Comparison of ENCODE assay signal across 8 cellular contexts in the genomic region with DNA sequence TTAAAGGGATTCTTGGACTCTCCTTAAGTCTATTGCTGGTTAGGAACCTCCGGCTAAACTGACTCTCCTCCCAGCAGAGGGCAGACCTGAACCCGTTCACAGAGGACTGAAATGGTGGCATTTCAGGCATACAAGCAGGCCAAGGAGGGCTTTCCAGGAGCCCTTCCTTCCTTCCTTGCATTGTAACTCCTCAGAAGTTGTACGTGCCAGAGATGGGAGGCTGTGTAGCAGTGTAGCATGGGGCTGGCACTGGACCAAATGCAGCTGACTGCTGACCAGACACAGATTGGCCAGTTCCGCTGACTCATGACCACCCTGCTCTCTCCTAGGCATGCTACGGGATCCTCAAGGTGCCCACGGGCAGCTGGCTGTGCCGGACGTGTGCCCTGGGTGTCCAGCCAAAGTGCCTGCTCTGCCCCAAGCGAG. TPM values are rescaled to one million over a fixed set of nuclear protein-coding genes. Genes with fewer than 3 reads are reported as not detected.
DNase-seq lines count a peak whose midpoint lies in the region; ATAC-seq and TF ChIP-seq lines count a peak whose summit lies in the region.

No MANE protein-coding gene starts in this region.

- H2AFZ ChIP-seq in mammary epithelial cell (ENCODE audit: low read depth, low read length) = no peak overlapping the region

- 88% methylated on average over 9 of the region's 9 CpGs for WGBS in mammary epithelial cell (ENCODE audit: low coverage, missing lambda C conversion rate)
- 67% methylated on average over 8 of the region's 9 CpGs for WGBS in suprapubic skin

- H3K9ac ChIP-seq in HUES48 (ENCODE audit: low read depth, low read length) (no peak overlapping the region), mammary epithelial cell (ENCODE audit: insufficient read depth, low read length) (no peak overlapping the region)

- H3K27me3 Mint-ChIP-seq in Calu3 (ENCODE audit: unreplicated experiment) = no peaks in the 10 kb centered on the region

- H3K4me3 Mint-ChIP-seq in Calu3 (ENCODE audit: low read depth, unreplicated experiment) = no peak overlapping the region

- peak; percentile 58 for DNase-seq in Calu3
- no peak for DNase-seq in mammary epithelial cell
- no peak for DNase-seq in mucosa of descending colon
- DNase-seq in middle frontal gyrus (ENCODE audit: extremely low spot score, low spot score) = no peak
- no peak for DNase-seq in suprapubic skin (ENCODE audit: low spot score in 2 of 2)
- DNase-seq in NCI-H345 (lab: John Stamatoyannopoulos, UW) = no peak

- no peak for TF ChIP-seq EP300 in suprapubic skin (IDR thresholded peaks at IDR 0.05)

- CTCF ChIA-PET in Calu3 (lab: Charles Lee) = no interaction called here
- CTCF ChIA-PET in mammary epithelial cell (lab: Charles Lee; ENCODE audit: low non-redundant PET) = no interaction called here

- H3K9me3 ChIP-seq in HUES48 (ENCODE audit: control insufficient read depth, insufficient read depth, low read length) (no peaks in the 10 kb centered on the region), mammary epithelial cell (replicated peaks; ENCODE audit: insufficient read depth, low read length) (no peaks in the 10 kb centered on the region), mucosa of descending colon (no peaks in the 10 kb centered on the region), suprapubic skin (no peaks in the 10 kb centered on the region)

- no peak for TF ChIP-seq POLR2A in suprapubic skin (IDR thresholded peaks at IDR 0.05)

- H3K4me1 Mint-ChIP-seq in Calu3 (ENCODE audit: low read depth, unreplicated experiment) = peaks cover 8% of the 10 kb centered on the region

- H4K20me1 ChIP-seq in mammary epithelial cell (ENCODE audit: insufficient read depth, low read length) = no peaks in the 10 kb centered on the region

- H3K4me2 ChIP-seq in mammary epithelial cell (ENCODE audit: insufficient read depth, low read depth, low read length) = no peak overlapping the region

- dilution Hi-C loops in mammary epithelial cell (cut with HindIII; ENCODE audit: low sequenced_read_pairs) = no loop called here

- peak; percentile 31 for TF ChIP-seq CTCF in Calu3 (IDR thresholded peaks at IDR 0.05; ENCODE audit: unreplicated experiment)
- peak; percentile 14 to 30 for TF ChIP-seq CTCF in mammary epithelial cell (conservative IDR thresholded peaks at IDR 0.05 in 1 of 2, IDR thresholded peaks at IDR 0.05 in 1 of 2; ENCODE audit: extremely low read depth in 1 of 2, insufficient read depth in 1 of 2, low read depth in 1 of 2, low read length in 2 of 2)
- TF ChIP-seq CTCF in mucosa of descending colon (IDR thresholded peaks at IDR 0.05) = no peak
- peak in 1 of 2 donors; percentile 18 for TF ChIP-seq CTCF in suprapubic skin (IDR thresholded peaks at IDR 0.05)

- no peaks in the 10 kb centered on the region for H3K9me3 Mint-ChIP-seq in Calu3 (ENCODE audit: low read depth, unreplicated experiment)

- ATAC-seq in mucosa of descending colon (peak; percentile 59), HG02610 (IDR thresholded peaks at IDR 0.05; ENCODE audit: unreplicated experiment) (no peak)

- in situ Hi-C loops in mammary epithelial cell (cut with MboI; ENCODE audit: low sequenced_read_pairs in 2 of 2) = no loop called here

- peaks cover 35% of the 10 kb centered on the region for H3K36me3 Mint-ChIP-seq in Calu3 (ENCODE audit: insufficient read depth, unreplicated experiment)

- H3K27ac ChIP-seq in HUES48 (ENCODE audit: low read depth, low read length) (peak overlapping the region; percentile 42), mammary epithelial cell (ENCODE audit: insufficient read depth, low read depth, low read length) (no peak overlapping the region), suprapubic skin (no peak overlapping the region)

- H3K27me3 ChIP-seq in HUES48 (ENCODE audit: control insufficient read depth, insufficient read depth, low read length) (no peaks in the 10 kb centered on the region), mammary epithelial cell (ENCODE audit: insufficient read depth, low read length) (no peaks in the 10 kb centered on the region), suprapubic skin (no peaks in the 10 kb centered on the region)

- BruUV-seq in Calu3 (replicated peaks; lab: Mats Ljungman, UMichigan) = no TSS peak
- no TSS peak for BruUV-seq in mammary epithelial cell (replicated peaks; lab: Mats Ljungman, UMichigan)

- H3K27ac Mint-ChIP-seq in Calu3 (ENCODE audit: unreplicated experiment) = no peak overlapping the region

- peaks cover 82% of the 10 kb centered on the region for H3K36me3 ChIP-seq in HUES48 (ENCODE audit: control insufficient read depth, insufficient read depth, low read length)
- H3K36me3 ChIP-seq in mammary epithelial cell (ENCODE audit: insufficient read depth, low read length) = peaks cover 18% of the 10 kb centered on the region
- peaks cover 9% of the 10 kb centered on the region for H3K36me3 ChIP-seq in mucosa of descending colon (ENCODE audit: low read depth)
- peaks cover 74% of the 10 kb centered on the region for H3K36me3 ChIP-seq in suprapubic skin

- intact Hi-C loops in Calu3 (cut with micrococcal nuclease; ENCODE audit: unreplicated experiment) = no loop called here
- intact Hi-C loops in mammary epithelial cell (cut with micrococcal nuclease) = no loop called here
- intact Hi-C loops in mucosa of descending colon (cut with DNase I, micrococcal nuclease) = no loop called here

- H3K4me1 ChIP-seq in HUES48 (ENCODE audit: control insufficient read depth, insufficient read depth, low read length) (no peaks in the 10 kb centered on the region), mammary epithelial cell (ENCODE audit: insufficient read depth, low read length) (no peaks in the 10 kb centered on the region), mucosa of descending colon (ENCODE audit: low read depth) (no peaks in the 10 kb centered on the region), suprapubic skin (no peaks in the 10 kb centered on the region)

- H3K79me2 ChIP-seq in mammary epithelial cell (ENCODE audit: insufficient read depth, low read length) = peaks cover 5% of the 10 kb centered on the region

- H3K4me3 ChIP-seq in HUES48 (ENCODE audit: low read depth, low read length) (no peak overlapping the region), mammary epithelial cell (replicated peaks in 1 of 3; ENCODE audit: insufficient read depth in 1 of 3, low read depth in 2 of 3, low read length in 3 of 3) (no peak overlapping the region), mucosa of descending colon (no peak overlapping the region), suprapubic skin (no peak overlapping the region)

RNA-seq across cellular contexts. Expression of gene JADE2, which starts 36.4 kb away (rescaled TPM):
- total RNA-seq in Calu3 (2022) (93.4 and 128 TPM in 2 replicates), mammary epithelial cell (10 to 100 TPM; 41.2 to 49.6 TPM), mucosa of descending colon (10 to 100 TPM; 31.9 to 69.9 (median 36.2) TPM), suprapubic skin (10 to 100 TPM; 31.4 to 62.1 (median 56.6) TPM)
- polyA plus RNA-seq in mammary epithelial cell = 23.5 TPM
- 50.6 TPM for polyA minus RNA-seq in mammary epithelial cell
